In the genomic region with DNA sequence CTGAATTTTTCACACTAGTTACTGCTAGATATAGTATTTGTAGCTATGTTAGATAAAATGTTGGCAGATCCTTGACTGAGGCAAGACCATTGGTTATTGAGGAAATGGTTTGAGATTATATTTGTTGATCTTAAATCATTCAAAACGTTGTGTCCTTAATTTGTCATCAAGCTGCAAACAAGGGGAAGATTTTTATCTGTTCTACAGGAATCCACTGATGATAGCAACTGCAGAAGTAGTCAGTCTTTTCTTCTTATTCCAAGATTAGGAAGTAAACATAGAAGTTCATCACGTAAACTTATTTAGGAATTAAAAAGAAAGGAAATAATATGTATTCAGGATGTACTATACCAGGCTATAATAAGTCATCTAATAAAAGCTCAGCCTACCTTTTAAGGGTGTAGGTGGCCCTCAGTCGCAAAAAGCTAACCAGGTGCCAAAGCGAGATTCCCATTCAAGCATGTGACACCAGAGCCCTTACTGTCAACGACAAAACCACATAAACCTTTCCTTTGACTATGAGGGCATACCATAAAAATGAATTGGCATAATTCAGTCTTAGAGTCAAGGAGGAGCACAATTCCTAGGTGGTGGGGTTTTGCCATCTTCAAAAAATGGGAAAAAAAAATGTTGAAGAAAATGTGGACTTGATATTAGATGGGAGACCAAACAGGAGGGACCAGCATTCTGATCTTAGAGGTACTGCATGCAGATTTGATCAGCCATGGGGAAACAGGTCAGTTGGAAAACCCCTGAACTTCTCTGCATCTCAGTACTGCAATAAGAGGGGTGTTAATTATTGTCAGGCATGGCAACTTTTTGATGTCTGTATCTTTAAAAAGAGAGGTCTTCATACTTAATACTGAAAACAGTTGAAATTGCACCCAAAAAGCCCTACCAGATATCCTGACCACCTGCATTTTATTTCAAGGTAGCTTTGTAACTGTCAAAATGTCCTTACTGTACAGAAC, we compare ENCODE assay signal across 1 cellular context.
TF ChIP-seq lines count a peak whose summit lies in the region.

No MANE protein-coding gene starts in this region.

TF ChIP-seq in GM12878, 131 proteins besides CTCF, POLR2A, EP300 and RAD21 (continued from another document):
- TF ChIP-seq, protein P1, sequence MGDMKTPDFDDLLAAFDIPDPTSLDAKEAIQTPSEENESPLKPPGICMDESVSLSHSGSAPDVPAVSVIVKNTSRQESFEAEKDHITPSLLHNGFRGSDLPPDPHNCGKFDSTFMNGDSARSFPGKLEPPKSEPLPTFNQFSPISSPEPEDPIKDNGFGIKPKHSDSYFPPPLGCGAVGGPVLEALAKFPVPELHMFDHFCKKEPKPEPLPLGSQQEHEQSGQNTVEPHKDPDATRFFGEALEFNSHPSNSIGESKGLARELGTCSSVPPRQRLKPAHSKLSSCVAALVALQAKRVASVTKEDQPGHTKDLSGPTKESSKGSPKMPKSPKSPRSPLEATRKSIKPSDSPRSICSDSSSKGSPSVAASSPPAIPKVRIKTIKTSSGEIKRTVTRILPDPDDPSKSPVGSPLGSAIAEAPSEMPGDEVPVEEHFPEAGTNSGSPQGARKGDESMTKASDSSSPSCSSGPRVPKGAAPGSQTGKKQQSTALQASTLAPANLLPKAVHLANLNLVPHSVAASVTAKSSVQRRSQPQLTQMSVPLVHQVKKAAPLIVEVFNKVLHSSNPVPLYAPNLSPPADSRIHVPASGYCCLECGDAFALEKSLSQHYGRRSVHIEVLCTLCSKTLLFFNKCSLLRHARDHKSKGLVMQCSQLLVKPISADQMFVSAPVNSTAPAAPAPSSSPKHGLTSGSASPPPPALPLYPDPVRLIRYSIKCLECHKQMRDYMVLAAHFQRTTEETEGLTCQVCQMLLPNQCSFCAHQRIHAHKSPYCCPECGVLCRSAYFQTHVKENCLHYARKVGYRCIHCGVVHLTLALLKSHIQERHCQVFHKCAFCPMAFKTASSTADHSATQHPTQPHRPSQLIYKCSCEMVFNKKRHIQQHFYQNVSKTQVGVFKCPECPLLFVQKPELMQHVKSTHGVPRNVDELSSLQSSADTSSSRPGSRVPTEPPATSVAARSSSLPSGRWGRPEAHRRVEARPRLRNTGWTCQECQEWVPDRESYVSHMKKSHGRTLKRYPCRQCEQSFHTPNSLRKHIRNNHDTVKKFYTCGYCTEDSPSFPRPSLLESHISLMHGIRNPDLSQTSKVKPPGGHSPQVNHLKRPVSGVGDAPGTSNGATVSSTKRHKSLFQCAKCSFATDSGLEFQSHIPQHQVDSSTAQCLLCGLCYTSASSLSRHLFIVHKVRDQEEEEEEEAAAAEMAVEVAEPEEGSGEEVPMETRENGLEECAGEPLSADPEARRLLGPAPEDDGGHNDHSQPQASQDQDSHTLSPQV (IDR thresholded peaks at IDR 0.05) = no peak
- TF ChIP-seq HDAC2 (IDR thresholded peaks at IDR 0.05) = no peak
- peak; percentile 74 for TF ChIP-seq IKZF1 (conservative IDR thresholded peaks at IDR 0.05)
- TF ChIP-seq RAD51 (IDR thresholded peaks at IDR 0.05) = peak; percentile 76; the same call in 1 of the 2 replicates
- peak; percentile 76 to 81; a peak in 3 of 4 replicates for TF ChIP-seq IKZF2 (IDR thresholded peaks at IDR 0.05)
- TF ChIP-seq ZNF687 (IDR thresholded peaks at IDR 0.05) = no peak
- no peak for TF ChIP-seq ZBTB33 (IDR thresholded peaks at IDR 0.05)
- TF ChIP-seq ZNF207 (IDR thresholded peaks at IDR 0.05; ENCODE audit: borderline replicate concordance) = no peak
